Comparison of ENCODE assay signal across 8 cellular contexts in the genomic region with DNA sequence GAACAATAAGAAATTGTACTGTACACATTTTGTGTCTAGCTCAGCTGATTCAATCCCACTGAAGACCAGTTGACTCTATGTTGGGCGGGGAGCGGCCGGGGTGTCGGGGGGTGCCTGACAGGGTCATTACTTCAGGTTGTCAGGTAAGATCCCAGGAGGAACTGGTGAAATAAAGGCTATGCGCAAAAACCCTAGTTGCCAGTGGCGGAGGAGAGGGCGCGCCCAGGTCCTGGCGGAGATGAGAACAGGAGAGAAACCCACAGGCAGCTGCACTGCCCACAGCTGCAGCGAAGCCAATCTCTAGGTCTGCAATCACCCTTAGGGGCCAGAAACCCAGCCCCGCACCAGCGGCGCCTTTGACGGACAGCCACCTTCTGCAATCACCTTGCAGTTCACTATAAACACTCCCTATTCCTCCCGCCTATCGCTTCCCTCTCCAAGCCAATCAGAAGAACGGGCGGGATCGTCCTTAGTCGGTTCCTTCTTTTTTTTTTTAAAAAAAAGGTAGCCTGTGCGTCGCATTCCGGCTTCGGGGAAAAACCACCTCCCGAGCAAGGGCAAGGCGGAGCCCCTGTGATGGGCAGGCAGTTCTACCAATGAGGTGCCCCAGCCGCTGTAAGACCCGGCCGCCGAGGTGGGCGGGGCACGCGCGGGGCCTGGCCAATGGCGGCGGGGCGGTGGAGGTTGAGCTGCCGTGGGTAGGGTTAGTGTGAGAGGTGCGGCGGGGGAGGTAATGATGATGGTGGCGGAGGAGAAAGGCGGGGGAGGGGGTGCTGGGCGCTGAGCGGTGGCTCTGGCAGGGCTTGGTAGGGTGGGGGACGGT. TPM values are rescaled to one million over a fixed set of nuclear protein-coding genes. Genes with fewer than 3 reads are reported as not detected.
A peak's percentile ranks its signal among the peaks of the same experiment; 100 is the strongest.
DNase-seq lines count a peak whose midpoint lies in the region; ATAC-seq and TF ChIP-seq lines count a peak whose summit lies in the region.

Gene EHBP1 (plus strand): TSS at position 707 of the 823 bp plus-strand sequence. CDS start 1,479 bp downstream, outside the sequence.

- peak within 1 kb of the TSS; percentile 88 to 89 for H3K27ac Mint-ChIP-seq in activated naive CD4-positive, alpha-beta T cell treated with anti-CD3 and anti-CD28 coated beads, Interleukin-2, amount 50 U/mL, for 72 hours

- peak; percentile 97 for ATAC-seq in HG02610 (IDR thresholded peaks at IDR 0.05; ENCODE audit: unreplicated experiment)
- peak; percentile 93 to 95 for ATAC-seq in activated naive CD4-positive, alpha-beta T cell treated with anti-CD3 and anti-CD28 coated beads, Interleukin-2, amount 50 U/mL, for 72 hours

- peak within 1 kb of the TSS; percentile 90 for H3K4me3 ChIP-seq in GM08714 (ENCODE audit: low read length)
- H3K4me3 ChIP-seq in suprapubic skin: peak within 1 kb of the TSS; percentile 89

- peak in 1 of 2 donors; percentile 30 for TF ChIP-seq POLR2A in suprapubic skin (IDR thresholded peaks at IDR 0.05)

- TF ChIP-seq CTCF in suprapubic skin (IDR thresholded peaks at IDR 0.05): no peak

- no peaks in the 10 kb centered on the region for H3K27me3 ChIP-seq in suprapubic skin

- H3K9me3 ChIP-seq in suprapubic skin: no peaks in the 10 kb centered on the region

- no peak for TF ChIP-seq EP300 in suprapubic skin (IDR thresholded peaks at IDR 0.05)

- H3K36me3 Mint-ChIP-seq in activated naive CD4-positive, alpha-beta T cell treated with anti-CD3 and anti-CD28 coated beads, Interleukin-2, amount 50 U/mL, for 72 hours: peaks cover 19 to 25% of the 10 kb centered on the region in 2 donors

- peaks cover 0 to 8% of the 10 kb centered on the region in 2 donors for H3K9me3 Mint-ChIP-seq in activated naive CD4-positive, alpha-beta T cell treated with anti-CD3 and anti-CD28 coated beads, Interleukin-2, amount 50 U/mL, for 72 hours

- no peaks in the 10 kb centered on the region for H3K36me3 ChIP-seq in suprapubic skin

- peak within 1 kb of the TSS; percentile 91 for H3K27ac ChIP-seq in suprapubic skin

- DNase-seq in NCI-H1092 treated with DMSO at 0.1 percent for 48 hours (lab: John Stamatoyannopoulos, UW) (peak; percentile 98), SKM-1 (lab: John Stamatoyannopoulos, UW; ENCODE audit: unreplicated experiment) (peak; percentile 99), globus pallidus (ENCODE audit: low spot score) (peak; percentile 98), nucleus accumbens (lab: John Stamatoyannopoulos, UW) (peak; percentile 86 to 99 (median 96)), suprapubic skin (ENCODE audit: low spot score in 2 of 2) (peak; percentile 99)
- DNase-seq in activated naive CD4-positive, alpha-beta T cell treated with anti-CD3 and anti-CD28 coated beads, Interleukin-2, amount 50 U/mL, for 72 hours (ENCODE audit: low spot score in 2 of 2): peak; percentile 99

- 1% methylated on average over 22 of the region's 45 CpGs for WGBS in suprapubic skin

- peaks cover 42% of the 10 kb centered on the region for H3K4me1 ChIP-seq in suprapubic skin

RNA-seq across cellular contexts. Expression of gene EHBP1, which starts in this region (rescaled TPM):
- 10 to 100 TPM; 22.0 to 39.7 TPM for total RNA-seq in activated naive CD4-positive, alpha-beta T cell treated with anti-CD3 and anti-CD28 coated beads, Interleukin-2, amount 50 U/mL, for 72 hours
- 100 to 1,000 TPM in 1 of 4 donors, 10 to 100 TPM in 3; 42.9 to 116 (median 58.3) TPM for total RNA-seq in suprapubic skin

Comparison
In these comparisons a context has a peak if more than half of its experiments do, and no peak if none do; other contexts are left out.
1. Peak in every context shown above with its lines: DNase-seq, ATAC-seq, H3K4me3 ChIP-seq and H3K27ac ChIP-seq.